ENCODE assay signal across 1 cellular context in genomic region chr17:75940727-75941441, GRCh38.
TF ChIP-seq lines count a peak whose summit lies in the region.

A gene with protein sequence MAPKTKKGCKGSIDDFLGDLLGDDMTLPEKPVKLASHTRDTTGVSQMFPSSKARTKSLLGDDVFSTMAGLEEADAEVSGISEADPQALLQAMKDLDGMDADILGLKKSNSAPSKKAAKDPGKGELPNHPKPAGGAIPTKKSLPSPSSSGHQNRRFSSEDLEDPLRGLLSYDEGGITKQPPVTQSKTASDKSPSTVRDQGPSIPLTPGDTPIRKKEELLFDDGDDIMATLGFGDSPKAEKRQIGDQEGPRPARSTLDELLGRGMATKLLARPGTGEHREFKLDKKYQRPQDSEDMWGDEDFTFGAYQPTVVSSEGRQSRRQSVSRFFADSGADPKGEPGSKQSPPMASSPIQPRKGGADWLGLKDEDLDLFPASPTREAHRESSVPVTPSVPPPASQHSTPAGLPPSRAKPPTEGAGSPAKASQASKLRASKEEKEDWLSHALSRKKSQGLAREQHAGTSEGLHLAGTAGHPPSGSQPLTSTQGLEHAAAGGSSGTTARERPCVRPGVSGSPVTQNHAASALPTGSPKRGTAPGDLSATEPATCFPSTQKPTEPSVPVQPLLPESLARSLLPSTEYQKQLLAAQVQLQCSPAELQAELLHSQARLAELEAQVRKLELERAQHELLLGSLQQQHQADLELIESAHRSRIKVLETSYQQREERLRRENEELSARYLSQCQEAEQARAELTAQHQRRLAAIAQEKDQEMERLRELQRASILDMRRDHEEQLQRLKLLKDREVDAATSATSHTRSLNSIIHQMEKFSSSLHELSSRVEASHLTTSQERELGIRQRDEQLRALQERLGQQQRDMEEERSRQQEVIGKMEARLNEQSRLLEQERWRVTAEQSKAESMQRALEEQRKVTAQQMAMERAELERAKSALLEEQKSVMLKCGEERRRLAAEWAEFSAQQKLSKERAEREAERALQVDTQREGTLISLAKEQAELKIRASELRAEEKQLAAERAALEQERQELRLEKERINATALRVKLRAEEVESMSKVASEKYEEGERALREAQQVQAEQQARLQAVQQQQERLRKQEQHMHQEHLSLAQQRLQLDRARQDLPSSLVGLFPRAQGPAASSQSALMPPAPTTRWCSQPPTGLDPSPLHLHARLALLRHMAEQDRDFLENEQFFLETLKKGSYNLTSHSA (minus strand): TSS chr17:75941042. CDS start chr17:75938149, 2,893 bp downstream.

TF ChIP-seq in HepG2, 621 proteins besides CTCF, POLR2A, EP300 and RAD21 (continued from another document and continues in another):
- no peak for TF ChIP-seq TRIM22 (IDR thresholded peaks at IDR 0.05)
- TF ChIP-seq ZEB1 (IDR thresholded peaks at IDR 0.05; ENCODE audit: insufficient replicate concordance, low read depth) = no peak
- TF ChIP-seq ZNF629 (CRISPR knock-in tag; conservative IDR thresholded peaks at IDR 0.05) = no peak
- peak; percentile 47; the same call in 1 of the 2 replicates for TF ChIP-seq BHLHE40 (IDR thresholded peaks at IDR 0.05; ENCODE audit: low read length)
- peak; percentile 96 for TF ChIP-seq MED8 (CRISPR knock-in tag; IDR thresholded peaks at IDR 0.05; ENCODE audit: insufficient replicate concordance)
- no peak for TF ChIP-seq ZBTB37 (CRISPR knock-in tag; IDR thresholded peaks at IDR 0.05)
- peak; percentile 76; the same call in 1 of the 2 replicates for TF ChIP-seq ZFP1 (CRISPR knock-in tag; IDR thresholded peaks at IDR 0.05)
- peak; percentile 95 for TF ChIP-seq ZFY (CRISPR knock-in tag; IDR thresholded peaks at IDR 0.05)
- TF ChIP-seq ZNF556 (CRISPR knock-in tag; IDR thresholded peaks at IDR 0.05; ENCODE audit: borderline replicate concordance) = peak; percentile 97
- TF ChIP-seq, protein P1, sequence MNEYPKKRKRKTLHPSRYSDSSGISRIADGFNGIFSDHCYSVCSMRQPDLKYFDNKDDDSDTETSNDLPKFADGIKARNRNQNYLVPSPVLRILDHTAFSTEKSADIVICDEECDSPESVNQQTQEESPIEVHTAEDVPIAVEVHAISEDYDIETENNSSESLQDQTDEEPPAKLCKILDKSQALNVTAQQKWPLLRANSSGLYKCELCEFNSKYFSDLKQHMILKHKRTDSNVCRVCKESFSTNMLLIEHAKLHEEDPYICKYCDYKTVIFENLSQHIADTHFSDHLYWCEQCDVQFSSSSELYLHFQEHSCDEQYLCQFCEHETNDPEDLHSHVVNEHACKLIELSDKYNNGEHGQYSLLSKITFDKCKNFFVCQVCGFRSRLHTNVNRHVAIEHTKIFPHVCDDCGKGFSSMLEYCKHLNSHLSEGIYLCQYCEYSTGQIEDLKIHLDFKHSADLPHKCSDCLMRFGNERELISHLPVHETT (CRISPR knock-in tag; conservative IDR thresholded peaks at IDR 0.05) = peak; percentile 86; the same call in 1 of the 2 replicates
- TF ChIP-seq, protein P2, sequence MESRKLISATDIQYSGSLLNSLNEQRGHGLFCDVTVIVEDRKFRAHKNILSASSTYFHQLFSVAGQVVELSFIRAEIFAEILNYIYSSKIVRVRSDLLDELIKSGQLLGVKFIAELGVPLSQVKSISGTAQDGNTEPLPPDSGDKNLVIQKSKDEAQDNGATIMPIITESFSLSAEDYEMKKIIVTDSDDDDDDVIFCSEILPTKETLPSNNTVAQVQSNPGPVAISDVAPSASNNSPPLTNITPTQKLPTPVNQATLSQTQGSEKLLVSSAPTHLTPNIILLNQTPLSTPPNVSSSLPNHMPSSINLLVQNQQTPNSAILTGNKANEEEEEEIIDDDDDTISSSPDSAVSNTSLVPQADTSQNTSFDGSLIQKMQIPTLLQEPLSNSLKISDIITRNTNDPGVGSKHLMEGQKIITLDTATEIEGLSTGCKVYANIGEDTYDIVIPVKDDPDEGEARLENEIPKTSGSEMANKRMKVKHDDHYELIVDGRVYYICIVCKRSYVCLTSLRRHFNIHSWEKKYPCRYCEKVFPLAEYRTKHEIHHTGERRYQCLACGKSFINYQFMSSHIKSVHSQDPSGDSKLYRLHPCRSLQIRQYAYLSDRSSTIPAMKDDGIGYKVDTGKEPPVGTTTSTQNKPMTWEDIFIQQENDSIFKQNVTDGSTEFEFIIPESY (CRISPR knock-in tag; IDR thresholded peaks at IDR 0.05) = peak; percentile 58; the same call in 1 of the 2 replicates
- peak; percentile 97 for TF ChIP-seq ZNF501 (CRISPR knock-in tag; IDR thresholded peaks at IDR 0.05)
- TF ChIP-seq ARNTL (CRISPR knock-in tag; IDR thresholded peaks at IDR 0.05) = peak; percentile 95
- TF ChIP-seq, protein P3, sequence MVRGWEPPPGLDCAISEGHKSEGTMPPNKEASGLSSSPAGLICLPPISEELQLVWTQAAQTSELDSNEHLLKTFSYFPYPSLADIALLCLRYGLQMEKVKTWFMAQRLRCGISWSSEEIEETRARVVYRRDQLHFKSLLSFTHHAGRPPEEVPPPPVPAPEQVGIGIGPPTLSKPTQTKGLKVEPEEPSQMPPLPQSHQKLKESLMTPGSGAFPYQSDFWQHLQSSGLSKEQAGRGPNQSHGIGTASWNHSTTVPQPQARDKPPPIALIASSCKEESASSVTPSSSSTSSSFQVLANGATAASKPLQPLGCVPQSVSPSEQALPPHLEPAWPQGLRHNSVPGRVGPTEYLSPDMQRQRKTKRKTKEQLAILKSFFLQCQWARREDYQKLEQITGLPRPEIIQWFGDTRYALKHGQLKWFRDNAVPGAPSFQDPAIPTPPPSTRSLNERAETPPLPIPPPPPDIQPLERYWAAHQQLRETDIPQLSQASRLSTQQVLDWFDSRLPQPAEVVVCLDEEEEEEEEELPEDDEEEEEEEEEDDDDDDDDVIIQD (CRISPR knock-in tag; IDR thresholded peaks at IDR 0.05; ENCODE audit: low read depth) = peak; percentile 83; the same call in 1 of the 2 replicates
- peak; percentile 58; the same call in 1 of the 2 replicates for TF ChIP-seq ZNF224 (CRISPR knock-in tag; IDR thresholded peaks at IDR 0.05)
- TF ChIP-seq FOXP1 (IDR thresholded peaks at IDR 0.05) = no peak
- TF ChIP-seq FOXP1 (CRISPR knock-in tag; IDR thresholded peaks at IDR 0.05) = peak; percentile 30; the same call in 1 of the 2 replicates
- TF ChIP-seq REPIN1 (CRISPR knock-in tag; IDR thresholded peaks at IDR 0.05; ENCODE audit: borderline replicate concordance, low read depth) = peak; percentile 97
- peak; percentile 51; the same call in 1 of the 2 replicates for TF ChIP-seq REL (CRISPR knock-in tag; conservative IDR thresholded peaks at IDR 0.05)
- peak; percentile 70; the same call in 1 of the 2 replicates for TF ChIP-seq PHF20 (CRISPR knock-in tag; IDR thresholded peaks at IDR 0.05)
- peak; percentile 70 for TF ChIP-seq ZBTB14 (CRISPR knock-in tag; IDR thresholded peaks at IDR 0.05)
- TF ChIP-seq SP4 (CRISPR knock-in tag; IDR thresholded peaks at IDR 0.05) = peak; percentile 90
- TF ChIP-seq, protein P4, sequence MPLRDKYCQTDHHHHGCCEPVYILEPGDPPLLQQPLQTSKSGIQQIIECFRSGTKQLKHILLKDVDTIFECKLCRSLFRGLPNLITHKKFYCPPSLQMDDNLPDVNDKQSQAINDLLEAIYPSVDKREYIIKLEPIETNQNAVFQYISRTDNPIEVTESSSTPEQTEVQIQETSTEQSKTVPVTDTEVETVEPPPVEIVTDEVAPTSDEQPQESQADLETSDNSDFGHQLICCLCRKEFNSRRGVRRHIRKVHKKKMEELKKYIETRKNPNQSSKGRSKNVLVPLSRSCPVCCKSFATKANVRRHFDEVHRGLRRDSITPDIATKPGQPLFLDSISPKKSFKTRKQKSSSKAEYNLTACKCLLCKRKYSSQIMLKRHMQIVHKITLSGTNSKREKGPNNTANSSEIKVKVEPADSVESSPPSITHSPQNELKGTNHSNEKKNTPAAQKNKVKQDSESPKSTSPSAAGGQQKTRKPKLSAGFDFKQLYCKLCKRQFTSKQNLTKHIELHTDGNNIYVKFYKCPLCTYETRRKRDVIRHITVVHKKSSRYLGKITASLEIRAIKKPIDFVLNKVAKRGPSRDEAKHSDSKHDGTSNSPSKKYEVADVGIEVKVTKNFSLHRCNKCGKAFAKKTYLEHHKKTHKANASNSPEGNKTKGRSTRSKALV (CRISPR knock-in tag; IDR thresholded peaks at IDR 0.05) = peak; percentile 77
- TF ChIP-seq, protein P5, sequence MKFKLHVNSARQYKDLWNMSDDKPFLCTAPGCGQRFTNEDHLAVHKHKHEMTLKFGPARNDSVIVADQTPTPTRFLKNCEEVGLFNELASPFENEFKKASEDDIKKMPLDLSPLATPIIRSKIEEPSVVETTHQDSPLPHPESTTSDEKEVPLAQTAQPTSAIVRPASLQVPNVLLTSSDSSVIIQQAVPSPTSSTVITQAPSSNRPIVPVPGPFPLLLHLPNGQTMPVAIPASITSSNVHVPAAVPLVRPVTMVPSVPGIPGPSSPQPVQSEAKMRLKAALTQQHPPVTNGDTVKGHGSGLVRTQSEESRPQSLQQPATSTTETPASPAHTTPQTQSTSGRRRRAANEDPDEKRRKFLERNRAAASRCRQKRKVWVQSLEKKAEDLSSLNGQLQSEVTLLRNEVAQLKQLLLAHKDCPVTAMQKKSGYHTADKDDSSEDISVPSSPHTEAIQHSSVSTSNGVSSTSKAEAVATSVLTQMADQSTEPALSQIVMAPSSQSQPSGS (CRISPR knock-in tag; IDR thresholded peaks at IDR 0.05) = peak; percentile 88
- TF ChIP-seq ZNF704 (CRISPR knock-in tag; IDR thresholded peaks at IDR 0.05; ENCODE audit: borderline replicate concordance) = peak; percentile 94
- TF ChIP-seq KLF9 (CRISPR knock-in tag; IDR thresholded peaks at IDR 0.05; ENCODE audit: low read depth) = peak; percentile 41; the same call in 1 of the 2 replicates
- TF ChIP-seq, protein P6, sequence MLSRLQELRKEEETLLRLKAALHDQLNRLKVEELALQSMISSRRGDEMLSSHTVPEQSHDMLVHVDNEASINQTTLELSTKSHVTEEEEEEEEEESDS (CRISPR knock-in tag; IDR thresholded peaks at IDR 0.05; ENCODE audit: borderline replicate concordance) = no peak; the same call in 1 of the 2 replicates
- no peak for TF ChIP-seq CCAR2 (optimal IDR thresholded peaks at IDR 0.05; ENCODE audit: low read depth, low read length)
- TF ChIP-seq, protein P7, sequence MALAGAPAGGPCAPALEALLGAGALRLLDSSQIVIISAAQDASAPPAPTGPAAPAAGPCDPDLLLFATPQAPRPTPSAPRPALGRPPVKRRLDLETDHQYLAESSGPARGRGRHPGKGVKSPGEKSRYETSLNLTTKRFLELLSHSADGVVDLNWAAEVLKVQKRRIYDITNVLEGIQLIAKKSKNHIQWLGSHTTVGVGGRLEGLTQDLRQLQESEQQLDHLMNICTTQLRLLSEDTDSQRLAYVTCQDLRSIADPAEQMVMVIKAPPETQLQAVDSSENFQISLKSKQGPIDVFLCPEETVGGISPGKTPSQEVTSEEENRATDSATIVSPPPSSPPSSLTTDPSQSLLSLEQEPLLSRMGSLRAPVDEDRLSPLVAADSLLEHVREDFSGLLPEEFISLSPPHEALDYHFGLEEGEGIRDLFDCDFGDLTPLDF (CRISPR knock-in tag; IDR thresholded peaks at IDR 0.05) = peak; percentile 98
- TF ChIP-seq KLF12 (CRISPR knock-in tag; IDR thresholded peaks at IDR 0.05; ENCODE audit: borderline replicate concordance) = no peak
- TF ChIP-seq ZBTB46 (CRISPR knock-in tag; IDR thresholded peaks at IDR 0.05; ENCODE audit: borderline replicate concordance) = no peak
- TF ChIP-seq STAG1 (CRISPR knock-in tag; IDR thresholded peaks at IDR 0.05) = peak; percentile 9
- TF ChIP-seq ZNF780A (CRISPR knock-in tag; IDR thresholded peaks at IDR 0.05) = no peak
